ENCODE assay signal across 11 cellular contexts in genomic region chr6:43012364-43012763, GRCh38. TPM values are rescaled to one million over a fixed set of nuclear protein-coding genes. Genes with fewer than 3 reads are reported as not detected.
DNase-seq lines count a peak whose midpoint lies in the region; ATAC-seq and TF ChIP-seq lines count a peak whose summit lies in the region.
"Had no signal": no experiment of that assay in that cellular context is flagged by ENCODE, and none has a peak within 500 bp of the region (broad histone marks: within the 10 kb centered on the region; RNA-seq: fewer than 3 reads in every experiment).

No MANE protein-coding gene starts in this region.

- H3K4me1 ChIP-seq in SK-N-SH (ENCODE audit: control insufficient read depth in 1 of 2, insufficient read depth in 2 of 2, low read depth in 1 of 2, low read length in 1 of 2): peaks cover 3 to 34% of the 10 kb centered on the region in 2 experiments; a peak in 3 of 4 replicates

- H3K9me3 ChIP-seq in SK-N-SH: no peaks in the 10 kb centered on the region
- H3K9me3 ChIP-seq: ascending aorta, upper lobe of right lung had no signal

- ATAC-seq in SK-N-SH treated with all-trans-retinoic acid at 6 μM for 48 hours: no peak
- no peak for ATAC-seq in GM19023 (IDR thresholded peaks at IDR 0.05; ENCODE audit: unreplicated experiment)
- ATAC-seq: upper lobe of right lung had no signal

- peak overlapping the region; percentile 47 to 85 for H3K4me3 ChIP-seq in SK-N-SH (ENCODE audit: low read depth in 2 of 2, low read length in 1 of 2)

- H3K27me3 Mint-ChIP-seq in endothelial cell (ENCODE audit: unreplicated experiment) (peaks cover 9% of the 10 kb centered on the region), progenitor cell of endocrine pancreas (no peaks in the 10 kb centered on the region)

- no peak for TF ChIP-seq RAD21 in SK-N-SH (IDR thresholded peaks at IDR 0.05; ENCODE audit: low read length)

- H3K27ac Mint-ChIP-seq in endothelial cell (ENCODE audit: unreplicated experiment) (peak overlapping the region; percentile 46), progenitor cell of endocrine pancreas (peak overlapping the region; percentile 59)

- H3K9ac ChIP-seq in SK-N-SH: peak overlapping the region; percentile 80

- H3K9me2 ChIP-seq in SK-N-SH: no peaks in the 10 kb centered on the region

- CTCF ChIA-PET in SK-N-SH (lab: Yijun Ruan, JAX): interaction anchor here (0.7 to 1.3 kb wide), 5 partner anchors 13 to 158 kb away, joined by 3 read pairs; no protein-coding TSS in a partner anchor
- CTCF ChIA-PET in RWPE1 (lab: Yijun Ruan, JAX): no interaction called here

- H3K4me3 Mint-ChIP-seq in endothelial cell (ENCODE audit: unreplicated experiment) (peak overlapping the region; percentile 94), progenitor cell of endocrine pancreas (ENCODE audit: low read depth) (peak overlapping the region; percentile 93)

- H3K4me2 ChIP-seq in SK-N-SH: peak overlapping the region; percentile 92

- peaks cover 13% of the 10 kb centered on the region for H3F3A ChIP-seq in SK-N-SH (replicated peaks; ENCODE audit: insufficient read depth)

- peaks cover 24 to 50% of the 10 kb centered on the region in 2 experiments for H3K36me3 ChIP-seq in SK-N-SH (replicated peaks in 1 of 2; ENCODE audit: control insufficient read depth in 1 of 2, insufficient read depth in 2 of 2, low read length in 1 of 2)

- peaks cover 61% of the 10 kb centered on the region for H3K79me2 ChIP-seq in SK-N-SH (ENCODE audit: insufficient read depth)

- peaks cover 50% of the 10 kb centered on the region for H3K36me3 Mint-ChIP-seq in endothelial cell (ENCODE audit: low read depth, unreplicated experiment)
- H3K36me3 Mint-ChIP-seq in progenitor cell of endocrine pancreas (ENCODE audit: insufficient read depth): peaks cover 12% of the 10 kb centered on the region

- H3K27me3 ChIP-seq in SK-N-SH (ENCODE audit: insufficient read depth): no peaks in the 10 kb centered on the region
- H3K27me3 ChIP-seq: ascending aorta, upper lobe of right lung had no signal

- H3K9me3 Mint-ChIP-seq in endothelial cell (ENCODE audit: unreplicated experiment) (no peaks in the 10 kb centered on the region), progenitor cell of endocrine pancreas (ENCODE audit: low read depth) (no peaks in the 10 kb centered on the region)

- WGBS in SK-N-SH (ENCODE audit: low lambda C conversion rate): 75% methylated on average over 2 of the region's 6 CpGs

- peaks cover 12% of the 10 kb centered on the region; the same call in 1 of the 2 replicates for H4K20me1 ChIP-seq in SK-N-SH (ENCODE audit: insufficient read depth)

- TF ChIP-seq CTCF in SK-N-SH (IDR thresholded peaks at IDR 0.05) (no peak), RWPE1 (conservative IDR thresholded peaks at IDR 0.05; ENCODE audit: low read depth) (no peak), endothelial cell (IDR thresholded peaks at IDR 0.05; ENCODE audit: unreplicated experiment) (no peak), progenitor cell of endocrine pancreas (IDR thresholded peaks at IDR 0.05; ENCODE audit: unreplicated experiment) (no peak)

- H3K4me1 Mint-ChIP-seq in endothelial cell (ENCODE audit: unreplicated experiment): peaks cover 55% of the 10 kb centered on the region
- H3K4me1 Mint-ChIP-seq in progenitor cell of endocrine pancreas (ENCODE audit: low read depth): peaks cover 30% of the 10 kb centered on the region

- no peak overlapping the region for H2AFZ ChIP-seq in SK-N-SH (ENCODE audit: low read depth)

- no peak for DNase-seq in SK-N-SH
- no peak for DNase-seq in RWPE1 (ENCODE audit: low spot score)
- no peak for DNase-seq in endothelial cell (ENCODE audit: low spot score)
- no peak for DNase-seq in progenitor cell of endocrine pancreas (ENCODE audit: low spot score, unreplicated experiment)
- no peak for DNase-seq in HPDE6-E6E7 (ENCODE audit: extremely low spot score)
- DNase-seq in NCI-H748 (lab: John Stamatoyannopoulos, UW; ENCODE audit: unreplicated experiment): no peak
- DNase-seq: stimulated activated CD4-positive, alpha-beta T cell treated with anti-CD3 and anti-CD28 coated beads, Interleukin-15, amount 100 ng/mL, for 24 hours; upper lobe of right lung had no signal

- peak overlapping the region in 1 of 2 experiments; percentile 2; a peak in 1 of 4 replicates for H3K27ac ChIP-seq in SK-N-SH (ENCODE audit: low read depth in 2 of 2, low read length in 1 of 2)
- peak overlapping the region; percentile 78 for H3K27ac ChIP-seq in RWPE1

- no peak for TF ChIP-seq EP300 in SK-N-SH (IDR thresholded peaks at IDR 0.05; ENCODE audit: borderline replicate concordance in 1 of 2, low read depth in 1 of 2, low read length in 1 of 2)

- POLR2A ChIA-PET in SK-N-SH (lab: Yijun Ruan, JAX): interaction anchor here (0.5 to 1.2 kb wide), 4 partner anchors 12 to 67 kb away, joined by 3 read pairs; partner anchors contain the start of gene PPP2R5D
- POLR2A ChIA-PET in RWPE1 (lab: Yijun Ruan, JAX; ENCODE audit: low non-redundant PET): interaction anchor here (0.6 to 1.7 kb wide), 3 partner anchors 13 to 51 kb away, joined by 3 to 14 read pairs (median 4); partner anchors contain the start of gene PPP2R5D

TF ChIP-seq in SK-N-SH, 30 proteins besides CTCF, POLR2A, EP300 and RAD21 (continues in another document):
- no peak for TF ChIP-seq SMC3 (IDR thresholded peaks at IDR 0.05; ENCODE audit: low read depth, low read length)
- TF ChIP-seq NFIC (IDR thresholded peaks at IDR 0.05; ENCODE audit: borderline replicate concordance): no peak
- no peak for TF ChIP-seq RFX5 (IDR thresholded peaks at IDR 0.05; ENCODE audit: low read length)
- TF ChIP-seq SIN3A (IDR thresholded peaks at IDR 0.05; ENCODE audit: borderline replicate concordance, low read depth, low read length): no peak
- TF ChIP-seq MXI1 (IDR thresholded peaks at IDR 0.05; ENCODE audit: low read depth, low read length): no peak
- no peak for TF ChIP-seq GATA2 (CRISPR knock-in tag; IDR thresholded peaks at IDR 0.05)
- TF ChIP-seq PBX3 (IDR thresholded peaks at IDR 0.05): no peak
- TF ChIP-seq NRF1 (IDR thresholded peaks at IDR 0.05; ENCODE audit: low read depth, low read length): no peak
- TF ChIP-seq TEAD4 (IDR thresholded peaks at IDR 0.05; ENCODE audit: borderline replicate concordance, insufficient read depth): no peak

TF ChIP-seq in SK-N-SH treated with all-trans-retinoic acid at 6 μM for 48 hours, 23 proteins besides CTCF, POLR2A, EP300 and RAD21 (continues in another document):
- no peak for TF ChIP-seq PPARA (CRISPR knock-in tag; IDR thresholded peaks at IDR 0.05; ENCODE audit: borderline replicate concordance)
- TF ChIP-seq PATZ1 (CRISPR knock-in tag; IDR thresholded peaks at IDR 0.05; ENCODE audit: borderline replicate concordance): no peak
- no peak for TF ChIP-seq POU6F1 (CRISPR knock-in tag; IDR thresholded peaks at IDR 0.05; ENCODE audit: borderline replicate concordance, low read depth)
- TF ChIP-seq ZNF70 (CRISPR knock-in tag; IDR thresholded peaks at IDR 0.05): no peak

RNA-seq across cellular contexts. Expression of gene MEA1, which starts 1.4 kb away (rescaled TPM):
- polyA plus RNA-seq in SK-N-SH (2012; rRNA removed): 160 and 171 TPM in 2 replicates
- 166 and 180 TPM in 2 replicates for polyA plus RNA-seq in SK-N-SH (2012; cell fraction: cytosol; rRNA removed)
- 43.4 and 49.5 TPM in 2 replicates for polyA plus RNA-seq in SK-N-SH (2012; cell fraction: nucleus; rRNA removed)
- total RNA-seq in endothelial cell (ENCODE audit: unreplicated experiment): 61.0 TPM
- 64.0 and 68.4 TPM in 2 replicates for total RNA-seq in progenitor cell of endocrine pancreas

RNA-seq across cellular contexts. Expression of gene KLHDC3, which starts 1.7 kb away (rescaled TPM):
- polyA plus RNA-seq in SK-N-SH (2012; rRNA removed): 59.1 and 74.1 TPM in 2 replicates
- polyA plus RNA-seq in SK-N-SH (2012; cell fraction: cytosol; rRNA removed): 40.6 and 64.1 TPM in 2 replicates
- 71.5 and 81.1 TPM in 2 replicates for polyA plus RNA-seq in SK-N-SH (2012; cell fraction: nucleus; rRNA removed)
- total RNA-seq in endothelial cell (ENCODE audit: unreplicated experiment) (154 TPM), progenitor cell of endocrine pancreas (86.8 and 91.1 TPM in 2 replicates)

RNA-seq across cellular contexts. Expression of gene RRP36, which starts 9.1 kb away (rescaled TPM):
- polyA plus RNA-seq in SK-N-SH (2012; rRNA removed): 60.5 and 64.8 TPM in 2 replicates
- 73.5 and 75.8 TPM in 2 replicates for polyA plus RNA-seq in SK-N-SH (2012; cell fraction: cytosol; rRNA removed)
- 41.4 and 43.8 TPM in 2 replicates for polyA plus RNA-seq in SK-N-SH (2012; cell fraction: nucleus; rRNA removed)
- total RNA-seq in endothelial cell (ENCODE audit: unreplicated experiment): 82.1 TPM
- total RNA-seq in progenitor cell of endocrine pancreas: 60.6 and 62.4 TPM in 2 replicates

RNA-seq across cellular contexts. Expression of gene PPP2R5D, which starts 28.0 kb away (rescaled TPM):
- 37.6 and 38.6 TPM in 2 replicates for polyA plus RNA-seq in SK-N-SH (2012; rRNA removed)
- polyA plus RNA-seq in SK-N-SH (2012; cell fraction: cytosol; rRNA removed): 31.0 and 31.8 TPM in 2 replicates
- polyA plus RNA-seq in SK-N-SH (2012; cell fraction: nucleus; rRNA removed): 58.5 and 70.9 TPM in 2 replicates
- total RNA-seq in endothelial cell (ENCODE audit: unreplicated experiment): 58.0 TPM
- 52.2 and 53.6 TPM in 2 replicates for total RNA-seq in progenitor cell of endocrine pancreas

RNA-seq across cellular contexts. Expression of gene PEX6, which starts 33.4 kb away (rescaled TPM):
- 12.5 and 15.3 TPM in 2 replicates for polyA plus RNA-seq in SK-N-SH (2012; rRNA removed)
- polyA plus RNA-seq in SK-N-SH (2012; cell fraction: cytosol; rRNA removed): 5.2 and 8.4 TPM in 2 replicates
- 57.9 and 73.6 TPM in 2 replicates for polyA plus RNA-seq in SK-N-SH (2012; cell fraction: nucleus; rRNA removed)
- 26.1 TPM for total RNA-seq in endothelial cell (ENCODE audit: unreplicated experiment)
- 29.8 and 32.3 TPM in 2 replicates for total RNA-seq in progenitor cell of endocrine pancreas
